1 cellular context compared by ENCODE assay signal in genomic region chr11:71502871-71503435, GRCh38.
TF ChIP-seq lines count a peak whose summit lies in the region.

No MANE protein-coding gene starts in this region.

TF ChIP-seq in HepG2, 621 proteins besides CTCF, POLR2A, EP300 and RAD21:
- TF ChIP-seq KAT7 (CRISPR knock-in tag; IDR thresholded peaks at IDR 0.05; ENCODE audit: borderline replicate concordance) (no peak), ZNF7 (CRISPR knock-in tag; IDR thresholded peaks at IDR 0.05) (no peak), BHLHE40 (IDR thresholded peaks at IDR 0.05; ENCODE audit: low read length) (no peak), CSRNP2 (CRISPR knock-in tag; conservative IDR thresholded peaks at IDR 0.05; ENCODE audit: low read depth) (no peak), FOXO1 (CRISPR knock-in tag; IDR thresholded peaks at IDR 0.05) (no peak), HDAC1 (CRISPR knock-in tag; IDR thresholded peaks at IDR 0.05) (no peak), TEAD2 (CRISPR knock-in tag; IDR thresholded peaks at IDR 0.05) (no peak), ATAD3A (CRISPR knock-in tag; IDR thresholded peaks at IDR 0.05) (no peak), HMG20B (CRISPR knock-in tag; conservative IDR thresholded peaks at IDR 0.05) (no peak), SALL2 (CRISPR knock-in tag; IDR thresholded peaks at IDR 0.05) (no peak), RFXANK (CRISPR knock-in tag; IDR thresholded peaks at IDR 0.05) (no peak), ZNF570 (CRISPR knock-in tag; IDR thresholded peaks at IDR 0.05; ENCODE audit: borderline replicate concordance) (no peak), ZNF331 (CRISPR knock-in tag; IDR thresholded peaks at IDR 0.05) (no peak), SMAD3 (CRISPR knock-in tag; IDR thresholded peaks at IDR 0.05) (no peak), ELF3 (CRISPR knock-in tag; IDR thresholded peaks at IDR 0.05) (no peak), THYN1 (CRISPR knock-in tag; IDR thresholded peaks at IDR 0.05; ENCODE audit: borderline replicate concordance, low read depth) (no peak)
- TF ChIP-seq, protein P1, sequence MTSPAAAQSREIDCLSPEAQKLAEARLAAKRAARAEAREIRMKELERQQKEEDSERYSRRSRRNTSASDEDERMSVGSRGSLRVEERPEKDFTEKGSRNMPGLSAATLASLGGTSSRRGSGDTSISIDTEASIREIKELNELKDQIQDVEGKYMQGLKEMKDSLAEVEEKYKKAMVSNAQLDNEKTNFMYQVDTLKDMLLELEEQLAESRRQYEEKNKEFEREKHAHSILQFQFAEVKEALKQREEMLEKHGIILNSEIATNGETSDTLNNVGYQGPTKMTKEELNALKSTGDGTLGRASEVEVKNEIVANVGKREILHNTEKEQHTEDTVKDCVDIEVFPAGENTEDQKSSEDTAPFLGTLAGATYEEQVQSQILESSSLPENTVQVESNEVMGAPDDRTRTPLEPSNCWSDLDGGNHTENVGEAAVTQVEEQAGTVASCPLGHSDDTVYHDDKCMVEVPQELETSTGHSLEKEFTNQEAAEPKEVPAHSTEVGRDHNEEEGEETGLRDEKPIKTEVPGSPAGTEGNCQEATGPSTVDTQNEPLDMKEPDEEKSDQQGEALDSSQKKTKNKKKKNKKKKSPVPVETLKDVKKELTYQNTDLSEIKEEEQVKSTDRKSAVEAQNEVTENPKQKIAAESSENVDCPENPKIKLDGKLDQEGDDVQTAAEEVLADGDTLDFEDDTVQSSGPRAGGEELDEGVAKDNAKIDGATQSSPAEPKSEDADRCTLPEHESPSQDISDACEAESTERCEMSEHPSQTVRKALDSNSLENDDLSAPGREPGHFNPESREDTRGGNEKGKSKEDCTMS (CRISPR knock-in tag; conservative IDR thresholded peaks at IDR 0.05) = no peak
- TF ChIP-seq, protein P2, sequence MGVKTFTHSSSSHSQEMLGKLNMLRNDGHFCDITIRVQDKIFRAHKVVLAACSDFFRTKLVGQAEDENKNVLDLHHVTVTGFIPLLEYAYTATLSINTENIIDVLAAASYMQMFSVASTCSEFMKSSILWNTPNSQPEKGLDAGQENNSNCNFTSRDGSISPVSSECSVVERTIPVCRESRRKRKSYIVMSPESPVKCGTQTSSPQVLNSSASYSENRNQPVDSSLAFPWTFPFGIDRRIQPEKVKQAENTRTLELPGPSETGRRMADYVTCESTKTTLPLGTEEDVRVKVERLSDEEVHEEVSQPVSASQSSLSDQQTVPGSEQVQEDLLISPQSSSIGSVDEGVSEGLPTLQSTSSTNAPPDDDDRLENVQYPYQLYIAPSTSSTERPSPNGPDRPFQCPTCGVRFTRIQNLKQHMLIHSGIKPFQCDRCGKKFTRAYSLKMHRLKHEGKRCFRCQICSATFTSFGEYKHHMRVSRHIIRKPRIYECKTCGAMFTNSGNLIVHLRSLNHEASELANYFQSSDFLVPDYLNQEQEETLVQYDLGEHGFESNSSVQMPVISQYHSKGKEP (CRISPR knock-in tag; IDR thresholded peaks at IDR 0.05) = no peak
- TF ChIP-seq, protein P3, sequence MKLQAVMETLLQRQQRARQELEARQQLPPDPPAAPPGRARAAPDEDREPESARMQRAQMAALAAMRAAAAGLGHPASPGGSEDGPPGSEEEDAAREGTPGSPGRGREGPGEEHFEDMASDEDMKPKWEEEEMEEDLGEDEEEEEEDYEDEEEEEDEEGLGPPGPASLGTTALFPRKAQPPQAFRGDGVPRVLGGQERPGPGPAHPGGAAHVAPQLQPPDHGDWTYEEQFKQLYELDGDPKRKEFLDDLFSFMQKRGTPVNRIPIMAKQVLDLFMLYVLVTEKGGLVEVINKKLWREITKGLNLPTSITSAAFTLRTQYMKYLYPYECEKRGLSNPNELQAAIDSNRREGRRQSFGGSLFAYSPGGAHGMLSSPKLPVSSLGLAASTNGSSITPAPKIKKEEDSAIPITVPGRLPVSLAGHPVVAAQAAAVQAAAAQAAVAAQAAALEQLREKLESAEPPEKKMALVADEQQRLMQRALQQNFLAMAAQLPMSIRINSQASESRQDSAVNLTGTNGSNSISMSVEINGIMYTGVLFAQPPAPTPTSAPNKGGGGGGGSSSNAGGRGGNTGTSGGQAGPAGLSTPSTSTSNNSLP (IDR thresholded peaks at IDR 0.05; ENCODE audit: low read depth, low read length) = no peak
